18 cellular contexts compared by ENCODE assay signal in genomic region chr18:9146224-9146623, GRCh38. TPM values are rescaled to one million over a fixed set of nuclear protein-coding genes. Genes with fewer than 3 reads are reported as not detected.
DNase-seq lines count a peak whose midpoint lies in the region; ATAC-seq and TF ChIP-seq lines count a peak whose summit lies in the region.
"Had no signal": no experiment of that assay in that cellular context is flagged by ENCODE, and none has a peak within 500 bp of the region (broad histone marks: within the 10 kb centered on the region; RNA-seq: fewer than 3 reads in every experiment).

No MANE protein-coding gene starts in this region.

- no peak for TF ChIP-seq POLR2A in heart left ventricle (IDR thresholded peaks at IDR 0.05)
- no peak for TF ChIP-seq POLR2A in Peyer's patch (IDR thresholded peaks at IDR 0.05)

- CTCF ChIA-PET in T-cell (lab: Charles Lee), result interaction anchor here (0.9 to 2.4 kb wide), 3 partner anchors 35 to 74 kb away, joined by 5 to 9 read pairs (median 9); no protein-coding TSS in a partner anchor

- intact Hi-C loops in right cardiac atrium (cut with DNase I) (loop anchor here in 3 of 4 donors (5.0 kb wide), 2 partner anchors 69 to 74 kb away; no protein-coding TSS in a partner anchor), heart left ventricle (cut with DNase I) (loop anchor here in 4 of 10 donors (2.0 to 10.0 kb wide), 4 partner anchors 67 to 494 kb away; partner anchors contain the start of gene MTCL1 (in 2 of the 4))

- H3K4me3 ChIP-seq in right cardiac atrium (ENCODE audit: low read length) (no peak overlapping the region), heart left ventricle (no peak overlapping the region), Peyer's patch (no peak overlapping the region)
- H3K4me3 ChIP-seq: lower lobe of right lung had no signal

- peaks cover 2% of the 10 kb centered on the region for H3K4me1 ChIP-seq in right cardiac atrium (ENCODE audit: control insufficient read depth, insufficient read depth, low read length)
- peaks cover 0 to 98% (median 70%) of the 10 kb centered on the region in 12 donors for H3K4me1 ChIP-seq in heart left ventricle
- H3K4me1 ChIP-seq in Peyer's patch, result peaks cover 0 to 52% (median 11%) of the 10 kb centered on the region in 4 donors

- TF ChIP-seq CTCF in heart left ventricle (IDR thresholded peaks at IDR 0.05) (no peak), Peyer's patch (IDR thresholded peaks at IDR 0.05) (no peak)

- no peak for DNase-seq in right cardiac atrium
- no peak for DNase-seq in heart left ventricle
- DNase-seq in T-cell, result no peak
- DNase-seq in memory B cell (ENCODE audit: low spot score in 2 of 2), result no peak
- DNase-seq in NCI-H2107 (lab: John Stamatoyannopoulos, UW), result no peak
- no peak for DNase-seq in NCI-H345 (lab: John Stamatoyannopoulos, UW)
- no peak for DNase-seq in stimulated activated CD4-positive, alpha-beta T cell treated with anti-CD3 and anti-CD28 coated beads, Interleukin-2, amount 100 ng/mL, for 24 hours
- no peak for DNase-seq in Peyer's patch
- DNase-seq: activated CD4-positive, CD25-positive, alpha-beta regulatory T cell; DND-41; effector CD4-positive, alpha-beta T cell; lower lobe of right lung; NCI-H1092 treated with DMSO at 0.1 percent for 48 hours; NCI-H446 treated with DMSO at 0.1 percent for 48 hours; nucleus accumbens; PC-3; small intestine had no signal

- H3K9me3 Mint-ChIP-seq in T-cell, result no peaks in the 10 kb centered on the region
- peaks cover 2% of the 10 kb centered on the region for H3K9me3 Mint-ChIP-seq in memory B cell

- POLR2A ChIA-PET in T-cell (lab: Charles Lee), result interaction anchor here in 1 of 2 donors (0.9 kb wide), 1 partner anchor 35 kb away, joined by 3 read pairs; no protein-coding TSS in a partner anchor

- H3K27me3 ChIP-seq in right cardiac atrium (ENCODE audit: control insufficient read depth, insufficient read depth) (no peaks in the 10 kb centered on the region), heart left ventricle (no peaks in the 10 kb centered on the region), Peyer's patch (no peaks in the 10 kb centered on the region)

- H3K36me3 ChIP-seq in heart left ventricle, result no peaks in the 10 kb centered on the region
- no peaks in the 10 kb centered on the region for H3K36me3 ChIP-seq in Peyer's patch
- H3K36me3 ChIP-seq: lower lobe of right lung had no signal

- H3K27ac Mint-ChIP-seq in T-cell (peak overlapping the region; percentile 73 to 74), memory B cell (peak overlapping the region; percentile 79)

- H3K36me3 Mint-ChIP-seq in T-cell, result no peaks in the 10 kb centered on the region
- peaks cover 5% of the 10 kb centered on the region for H3K36me3 Mint-ChIP-seq in memory B cell

- H3K4me1 Mint-ChIP-seq in T-cell (peaks cover 84 to 85% (median 84%) of the 10 kb centered on the region in 3 donors), memory B cell (peaks cover 42% of the 10 kb centered on the region)

- H3K4me3 Mint-ChIP-seq in T-cell (peak overlapping the region in 1 of 3 donors; percentile 8), memory B cell (no peak overlapping the region)
- H3K4me3 Mint-ChIP-seq: activated T-helper 1 cell treated with anti-CD3 and anti-CD28 coated beads, Interleukin-12 subunit alpha, Interleukin-12 subunit beta, Interleukin-2, Interleukin-4 antibody, amounts not matched to agents 30 ng/mL and 10 ng/mL and 1 ng/mL, durations not matched to agents 14 hours and 24 hours and 36 hours had no signal

- H3K27ac ChIP-seq in right cardiac atrium (ENCODE audit: low read length) (peak overlapping the region; percentile 39), heart left ventricle (peak overlapping the region in 1 of 12 donors; percentile 77), Peyer's patch (no peak overlapping the region)
- H3K27ac ChIP-seq: lower lobe of right lung had no signal

- H3K9me3 ChIP-seq in right cardiac atrium (ENCODE audit: control insufficient read depth, low read length) (no peaks in the 10 kb centered on the region), heart left ventricle (no peaks in the 10 kb centered on the region), Peyer's patch (no peaks in the 10 kb centered on the region)
- H3K9me3 ChIP-seq: lower lobe of right lung had no signal

- ATAC-seq in right cardiac atrium, result no peak
- ATAC-seq in heart left ventricle, result no peak
- no peak for ATAC-seq in T-cell (replicated peaks in 1 of 4)
- ATAC-seq in memory B cell (ENCODE audit: low read depth), result no peak
- ATAC-seq: lower lobe of right lung, PC-3 had no signal

- no peaks in the 10 kb centered on the region for H3K27me3 Mint-ChIP-seq in T-cell
- no peaks in the 10 kb centered on the region for H3K27me3 Mint-ChIP-seq in memory B cell

- whole genome bisulfite sequencing in right cardiac atrium, result 89% methylated on average over 1 of the region's 1 CpG
- WGBS in heart left ventricle, 4 donors, result 86 to 97% (median 91%) methylated on average over 1 of the region's 1 CpG

RNA-seq across cellular contexts. Expression of gene ANKRD12, which starts 9.6 kb away (rescaled TPM):
- 10 to 100 TPM; 47.3 to 59.6 (median 51.3) TPM for total RNA-seq in right cardiac atrium
- 7.3 TPM for polyA plus RNA-seq in right cardiac atrium
- total RNA-seq in heart left ventricle, result 10 to 100 TPM; 18.6 to 70.9 (median 53.8) TPM
- 10 to 100 TPM in 1 of 2 donors, 1 to 10 TPM in 1; 7.7 to 20.9 TPM for polyA plus RNA-seq in heart left ventricle
- 100 to 1,000 TPM; 183 to 211 (median 199) TPM for total RNA-seq in T-cell
- total RNA-seq in Peyer's patch, result 100 to 1,000 TPM in 1 of 4 donors, 10 to 100 TPM in 3; 39.9 to 172 (median 58.9) TPM

RNA-seq across cellular contexts. Expression of gene NDUFV2, which starts 43.7 kb away (rescaled TPM):
- total RNA-seq in right cardiac atrium, result 100 to 1,000 TPM; 283 to 340 (median 304) TPM
- polyA plus RNA-seq in right cardiac atrium, result 767 TPM
- 100 to 1,000 TPM; 236 to 469 (median 407) TPM for total RNA-seq in heart left ventricle
- 1,000 to 10,000 TPM in 1 of 2 donors, 100 to 1,000 TPM in 1; 478 to 1,311 TPM for polyA plus RNA-seq in heart left ventricle
- total RNA-seq in T-cell, result 100 to 1,000 TPM; 148 to 201 (median 156) TPM
- total RNA-seq in Peyer's patch, result 100 to 1,000 TPM in 2 of 4 donors, 10 to 100 TPM in 2; 83.3 to 132 (median 106) TPM
